Comparison of ENCODE assay signal across 35 cellular contexts in the genomic region with DNA sequence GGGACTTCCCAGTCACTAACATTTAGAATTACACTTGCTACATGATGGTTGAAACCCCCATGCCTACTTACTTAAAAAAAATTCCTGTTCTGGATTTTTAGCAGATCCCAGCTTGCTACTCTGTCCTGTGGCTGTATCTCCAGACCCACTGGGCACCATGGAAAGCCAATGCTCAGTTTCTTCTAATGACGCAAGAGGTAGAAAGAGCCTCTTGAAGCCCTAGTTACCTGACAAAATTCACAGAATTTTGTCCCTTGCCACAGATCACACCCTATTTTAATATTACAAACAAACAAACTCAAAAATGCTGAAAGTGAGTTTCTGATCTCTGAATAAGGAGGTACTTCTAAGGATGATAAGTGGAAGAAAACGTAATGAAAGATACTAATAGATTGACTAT. TPM values are rescaled to one million over a fixed set of nuclear protein-coding genes. Genes with fewer than 3 reads are reported as not detected.
"Had no signal": no experiment of that assay in that cellular context is flagged by ENCODE, and none has a peak within 500 bp of the region (broad histone marks: within the 10 kb centered on the region; RNA-seq: fewer than 3 reads in every experiment).

No MANE protein-coding gene starts in this region.

- H3K4me3 ChIP-seq: adrenal gland, body of pancreas, breast epithelium had no signal

- H3K27me3 ChIP-seq: adrenal gland, body of pancreas, brain microvascular endothelial cell, breast epithelium had no signal

- H3K36me3 ChIP-seq: adrenal gland, brain microvascular endothelial cell, breast epithelium had no signal

- H3K27ac ChIP-seq: adrenal gland, body of pancreas, brain microvascular endothelial cell, breast epithelium, VCaP had no signal

- H3K9me3 ChIP-seq: adrenal gland, body of pancreas, breast epithelium had no signal

- FAIRE-seq: astrocyte, TTC549 had no signal

- DNase-seq: activated B cell treated with CpG ODN at 0.5 μM for 24 hours; activated CD4-positive, alpha-beta memory T cell treated with anti-CD3 and anti-CD28 coated beads for 36 hours; activated CD4-positive, alpha-beta T cell treated with anti-CD3 and anti-CD28 coated beads for 4 hours; activated CD4-positive, alpha-beta T cell treated with anti-CD3 and anti-CD28 coated beads, Interleukin-2, amount 10 ng/mL, durations not matched to agents 24 days and 14 days; activated CD4-positive, alpha-beta T cell treated with anti-CD3 and anti-CD28 coated beads, Interleukin-2, amount 50 U/mL, for 1 hour; activated CD4-positive, alpha-beta T cell treated with anti-CD3 and anti-CD28 coated beads, Interleukin-2, amount 50 U/mL, for 4 hours; activated CD4-positive, CD25-positive, alpha-beta regulatory T cell treated with anti-CD3 and anti-CD28 coated beads, Interleukin-2, amount 50 U/mL, for 72 hours; activated CD8-positive, alpha-beta memory T cell treated with anti-CD3 and anti-CD28 coated beads, Interleukin-2, amount 50 U/mL, for 4 hours; activated CD8-positive, alpha-beta T cell treated with anti-CD3 and anti-CD28 coated beads for 36 hours; activated effector memory CD4-positive, alpha-beta T cell treated with anti-CD3 and anti-CD28 coated beads, Interleukin-2, amount 50 U/mL, for 16 hours; activated gamma-delta T cell treated with Interleukin-2 at 50 U/mL for 16 hours; activated naive CD4-positive, alpha-beta T cell; activated naive CD4-positive, alpha-beta T cell treated with anti-CD3 and anti-CD28 coated beads for 36 hours; activated naive CD4-positive, alpha-beta T cell treated with anti-CD3 and anti-CD28 coated beads, Interleukin-2, amount 50 U/mL, for 16 hours; activated naive CD8-positive, alpha-beta T cell treated with anti-CD3 and anti-CD28 coated beads for 36 hours; activated T-cell treated with anti-CD3 and anti-CD28 coated beads for 4 hours; activated T-cell treated with anti-CD3 and anti-CD28 coated beads, Interleukin-2, amount 50 U/mL, for 1 hour; activated T-cell treated with anti-CD3 and anti-CD28 coated beads, Interleukin-2, amount 50 U/mL, for 4 hours; activated T-cell treated with anti-CD3 and anti-CD28 coated beads, Interleukin-2, amount 50 U/mL, for 72 hours; adrenal gland; amniotic stem cell; aorta; body of pancreas; brain microvascular endothelial cell; central memory CD4-positive, alpha-beta T cell; T-helper 1 cell; T-helper 2 cell; T-helper 9 cell had no signal

- H3K4me1 ChIP-seq: adrenal gland, body of pancreas, breast epithelium had no signal

- ATAC-seq: activated CD8-positive, alpha-beta T cell treated with anti-CD3 and anti-CD28 coated beads for 36 hours; activated naive CD4-positive, alpha-beta T cell treated with anti-CD3 and anti-CD28 coated beads, Interleukin-2, amount 50 U/mL, for 72 hours; activated T-cell treated with anti-CD3 and anti-CD28 coated beads, Interleukin-2, amount 50 U/mL, for 4 hours; activated T-cell treated with anti-CD3 and anti-CD28 coated beads, Interleukin-2, amount 50 U/mL, for 72 hours; activated T-helper 17 cell treated with anti-CD3 and anti-CD28 coated beads, Interleukin-2, amount 50 U/mL, for 72 hours; body of pancreas had no signal

RNA-seq across cellular contexts. Expression of gene TENM4, which starts 24.3 kb away (rescaled TPM):
- total RNA-seq: activated CD4-positive, alpha-beta memory T cell treated with anti-CD3 and anti-CD28 coated beads for 36 hours; activated CD4-positive, alpha-beta T cell treated with anti-CD3 and anti-CD28 coated beads, Interleukin-2, amount 10 ng/mL, durations not matched to agents 24 days and 14 days; activated CD8-positive, alpha-beta memory T cell treated with anti-CD3 and anti-CD28 coated beads for 36 hours; activated CD8-positive, alpha-beta T cell treated with anti-CD3 and anti-CD28 coated beads for 36 hours; activated naive CD4-positive, alpha-beta T cell treated with anti-CD3 and anti-CD28 coated beads for 36 hours; activated naive CD4-positive, alpha-beta T cell treated with anti-CD3 and anti-CD28 coated beads, Interleukin-2, amount 50 U/mL, for 72 hours; activated naive CD8-positive, alpha-beta T cell treated with anti-CD3 and anti-CD28 coated beads for 36 hours had no signal
